In the genomic region with DNA sequence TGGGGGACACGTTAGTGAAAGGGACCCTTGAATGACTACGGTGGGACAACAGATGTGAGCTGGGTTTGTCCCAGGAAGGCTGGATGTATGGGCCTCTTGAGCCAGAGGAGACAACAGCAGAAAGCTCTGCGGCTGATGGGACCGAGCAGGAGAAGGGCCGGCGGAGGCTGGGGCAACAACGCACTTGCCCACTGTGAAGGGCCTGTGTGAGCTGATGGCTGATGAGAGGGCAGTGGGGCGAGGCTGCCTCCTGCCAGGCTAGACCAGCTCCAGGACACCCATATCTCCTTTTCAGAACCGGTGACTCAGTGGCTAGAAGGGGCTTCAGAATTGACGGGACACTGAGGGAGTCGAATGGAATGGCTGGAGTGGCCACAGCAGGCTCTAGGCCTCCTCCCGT, we compare ENCODE assay signal across 1 cellular context.
TF ChIP-seq lines count a peak whose summit lies in the region.

No MANE protein-coding gene starts in this region.

TF ChIP-seq in liver, 16 proteins besides CTCF, POLR2A, EP300 and RAD21 (continued from another document):
- no peak for TF ChIP-seq HNF4G (IDR thresholded peaks at IDR 0.05)
- TF ChIP-seq NR2F2 (IDR thresholded peaks at IDR 0.05) = no peak
- TF ChIP-seq, protein P1, sequence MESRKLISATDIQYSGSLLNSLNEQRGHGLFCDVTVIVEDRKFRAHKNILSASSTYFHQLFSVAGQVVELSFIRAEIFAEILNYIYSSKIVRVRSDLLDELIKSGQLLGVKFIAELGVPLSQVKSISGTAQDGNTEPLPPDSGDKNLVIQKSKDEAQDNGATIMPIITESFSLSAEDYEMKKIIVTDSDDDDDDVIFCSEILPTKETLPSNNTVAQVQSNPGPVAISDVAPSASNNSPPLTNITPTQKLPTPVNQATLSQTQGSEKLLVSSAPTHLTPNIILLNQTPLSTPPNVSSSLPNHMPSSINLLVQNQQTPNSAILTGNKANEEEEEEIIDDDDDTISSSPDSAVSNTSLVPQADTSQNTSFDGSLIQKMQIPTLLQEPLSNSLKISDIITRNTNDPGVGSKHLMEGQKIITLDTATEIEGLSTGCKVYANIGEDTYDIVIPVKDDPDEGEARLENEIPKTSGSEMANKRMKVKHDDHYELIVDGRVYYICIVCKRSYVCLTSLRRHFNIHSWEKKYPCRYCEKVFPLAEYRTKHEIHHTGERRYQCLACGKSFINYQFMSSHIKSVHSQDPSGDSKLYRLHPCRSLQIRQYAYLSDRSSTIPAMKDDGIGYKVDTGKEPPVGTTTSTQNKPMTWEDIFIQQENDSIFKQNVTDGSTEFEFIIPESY (IDR thresholded peaks at IDR 0.05) = no peak
TF ChIP-seq in liver: peak in this region for 0.
